23 cellular contexts compared by ENCODE assay signal in genomic region chr9:33703430-33704096, GRCh38.
"Had no signal": no experiment of that assay in that cellular context is flagged by ENCODE, and none has a peak within 500 bp of the region (broad histone marks: within the 10 kb centered on the region; RNA-seq: fewer than 3 reads in every experiment).

No MANE protein-coding gene starts in this region.

- DNase-seq: activated CD4-positive, alpha-beta T cell treated with anti-CD3 and anti-CD28 coated beads for 48 hours; activated CD4-positive, alpha-beta T cell treated with anti-CD3 and anti-CD28 coated beads, Interleukin-2, amount 50 U/mL, for 48 hours; activated CD8-positive, alpha-beta memory T cell treated with anti-CD3 and anti-CD28 coated beads for 24 hours; activated effector memory CD4-positive, alpha-beta T cell treated with anti-CD3 and anti-CD28 coated beads, Interleukin-2, amount 50 U/mL, for 16 hours; activated naive CD4-positive, alpha-beta T cell treated with anti-CD3 and anti-CD28 coated beads for 36 hours; activated naive CD8-positive, alpha-beta T cell treated with anti-CD3 and anti-CD28 coated beads for 36 hours; activated T-cell treated with anti-CD3 and anti-CD28 coated beads, Interleukin-2, amount 50 U/mL, for 1 hour; adrenal gland; aorta; body of pancreas; effector CD8-positive, alpha-beta T cell; erythroblast; head of caudate nucleus; hippocampal formation; left cardiac atrium; left ventricle myocardium superior; mammary epithelial cell; ovary; retina; stimulated activated CD4-positive, alpha-beta T cell treated with anti-CD3 and anti-CD28 coated beads, Interleukin-12 subunit alpha, Interleukin-12 subunit beta, amount 100 ng/mL, for 4 hours; stimulated activated CD4-positive, alpha-beta T cell treated with anti-CD3 and anti-CD28 coated beads, Interleukin-4, amount 100 ng/mL, for 1 hour; stimulated activated naive CD8-positive, alpha-beta T cell treated with anti-CD3 and anti-CD28 coated beads, Interleukin-15, amount 100 ng/mL, for 72 hours; substantia nigra had no signal
